Comparison of ENCODE assay signal across 22 cellular contexts in the genomic region with DNA sequence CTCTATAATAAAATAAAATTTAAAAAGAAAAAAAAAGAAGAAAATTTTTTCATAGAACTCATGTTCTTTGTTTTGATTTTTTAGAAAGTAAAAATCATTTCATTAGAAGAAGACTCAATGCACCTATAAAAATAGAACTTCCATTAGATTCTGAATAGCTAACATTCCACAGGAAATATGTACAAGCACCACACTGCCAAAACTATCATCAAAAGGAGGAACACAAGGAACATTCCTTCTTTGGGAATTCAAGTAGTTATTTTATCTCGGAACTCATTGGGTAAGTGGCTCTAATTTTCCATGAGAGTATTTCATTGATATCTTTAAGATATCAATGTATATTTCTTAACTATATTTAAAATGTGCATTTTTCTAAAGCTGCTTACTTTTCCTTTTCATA.
"Had no signal": no experiment of that assay in that cellular context is flagged by ENCODE, and none has a peak within 500 bp of the region (broad histone marks: within the 10 kb centered on the region; RNA-seq: fewer than 3 reads in every experiment).

No MANE protein-coding gene starts in this region.

- H3K4me3 ChIP-seq: ascending aorta, gastroesophageal sphincter, heart right ventricle, tibial nerve had no signal

- H3K9me3 Mint-ChIP-seq: activated naive CD8-positive, alpha-beta T cell treated with anti-CD3 and anti-CD28 coated beads, Interleukin-2, amount 50 U/mL, for 24 hours; effector memory CD8-positive, alpha-beta T cell; immature natural killer cell; neural crest cell had no signal

- ATAC-seq: activated CD8-positive, alpha-beta T cell treated with anti-CD3 and anti-CD28 coated beads, Interleukin-2, amount 10 ng/mL, durations not matched to agents 7 days and 5 days; activated naive CD8-positive, alpha-beta T cell treated with anti-CD3 and anti-CD28 coated beads, Interleukin-2, amount 50 U/mL, for 24 hours; effector memory CD8-positive, alpha-beta T cell; gastroesophageal sphincter; heart right ventricle; stimulated activated naive CD8-positive, alpha-beta T cell treated with anti-CD3 and anti-CD28 coated beads, Interleukin-15, Interleukin-2, amounts not matched to agents 100 U/mL and 50 U/mL, for 24 hours had no signal

- DNase-seq: activated CD4-positive, alpha-beta T cell treated with anti-CD3 and anti-CD28 coated beads, Interleukin-2, amount 10 ng/mL, durations not matched to agents 24 days and 14 days; activated CD4-positive, CD25-positive, alpha-beta regulatory T cell; activated CD8-positive, alpha-beta T cell treated with anti-CD3 and anti-CD28 coated beads, Interleukin-2, amount 10 ng/mL, durations not matched to agents 7 days and 5 days; activated naive CD4-positive, alpha-beta T cell treated with anti-CD3 and anti-CD28 coated beads for 36 hours; activated naive CD8-positive, alpha-beta T cell treated with anti-CD3 and anti-CD28 coated beads, Interleukin-2, amount 50 U/mL, for 24 hours; activated T-cell treated with anti-CD3 and anti-CD28 coated beads, Interleukin-2, amount 50 U/mL, for 24 hours; effector memory CD8-positive, alpha-beta T cell; heart right ventricle; immature natural killer cell; stimulated activated naive CD8-positive, alpha-beta T cell treated with anti-CD3 and anti-CD28 coated beads, Interleukin-15, Interleukin-2, amounts not matched to agents 100 U/mL and 50 U/mL, for 24 hours; substantia nigra; T-helper 1 cell; T-helper 9 cell had no signal

- H3K4me3 Mint-ChIP-seq: activated CD4-positive, alpha-beta T cell treated with anti-CD3 and anti-CD28 coated beads, Interleukin-2, amount 10 ng/mL, durations not matched to agents 24 days and 14 days; activated CD8-positive, alpha-beta T cell treated with anti-CD3 and anti-CD28 coated beads, Interleukin-2, amount 10 ng/mL, durations not matched to agents 7 days and 5 days; activated naive CD4-positive, alpha-beta T cell treated with anti-CD3 and anti-CD28 coated beads for 36 hours; activated naive CD8-positive, alpha-beta T cell treated with anti-CD3 and anti-CD28 coated beads, Interleukin-2, amount 50 U/mL, for 24 hours; activated T-cell treated with anti-CD3 and anti-CD28 coated beads, Interleukin-2, amount 50 U/mL, for 24 hours; effector memory CD8-positive, alpha-beta T cell; immature natural killer cell; memory B cell; neural crest cell had no signal

- H3K27me3 Mint-ChIP-seq: activated CD4-positive, alpha-beta T cell treated with anti-CD3 and anti-CD28 coated beads, Interleukin-2, amount 10 ng/mL, durations not matched to agents 24 days and 14 days; activated naive CD8-positive, alpha-beta T cell treated with anti-CD3 and anti-CD28 coated beads, Interleukin-2, amount 50 U/mL, for 24 hours; activated T-cell treated with anti-CD3 and anti-CD28 coated beads, Interleukin-2, amount 50 U/mL, for 24 hours; effector memory CD8-positive, alpha-beta T cell; memory B cell; progenitor cell of endocrine pancreas had no signal

- H3K27ac ChIP-seq: ascending aorta, epithelial cell of prostate, gastroesophageal sphincter, tibial nerve had no signal

- FAIRE-seq: bronchial epithelial cell, urothelium cell line had no signal

- H3K4me1 Mint-ChIP-seq: neural crest cell had no signal
